ENCODE assay signal across 8 cellular contexts in genomic region chr15:32615051-32615870, GRCh38. TPM values are rescaled to one million over a fixed set of nuclear protein-coding genes. Genes with fewer than 3 reads are reported as not detected.
DNase-seq lines count a peak whose midpoint lies in the region; ATAC-seq and TF ChIP-seq lines count a peak whose summit lies in the region.
"Not testable (repeated sequence)": the region's sequence is repeated elsewhere in the genome, so short reads cannot be mapped to it uniquely, and the experiment has no call there.

TSS of gene ARHGAP11A (plus strand) at chr15:32615504. CDS start at chr15:32616212, 708 bp downstream.

- peak; percentile 64 to 84 (median 76) for DNase-seq in CD4-positive, alpha-beta T cell
- DNase-seq in adipocyte (ENCODE audit: low read depth) (peak; percentile 89), globus pallidus (ENCODE audit: low spot score) (peak; percentile 91)
- peak; percentile 87 for DNase-seq in natural killer cell treated with Interleukin-12 subunit alpha and Interleukin-12 subunit beta and Interleukin-15 and Interleukin-18, amount 100 ng/mL, for 72 hours (ENCODE audit: low spot score)
- DNase-seq in stimulated activated CD8-positive, alpha-beta memory T cell treated with anti-CD3 and anti-CD28 coated beads, Interleukin-2, amount 100 ng/mL, for 1 hour (ENCODE audit: low read depth in 2 of 2) = peak; percentile 57 to 66

- H3K36me3 ChIP-seq in adipocyte (ENCODE audit: control insufficient read depth, insufficient read depth, low read length, severe bottlenecking) = not testable (repeated sequence)

- H3K36me3 Mint-ChIP-seq in CD4-positive, alpha-beta T cell (ENCODE audit: low read depth) = peaks cover 15% of the 10 kb centered on the region
- peaks cover 14% of the 10 kb centered on the region for H3K36me3 Mint-ChIP-seq in T-helper 1 cell treated with Interleukin-12 subunit alpha and Interleukin-12 subunit beta and Interleukin-4 antibody, amounts not matched to agents 30 μg/mL and 1 μg/mL, for 36 hours (ENCODE audit: low read depth)
- peaks cover 15% of the 10 kb centered on the region for H3K36me3 Mint-ChIP-seq in natural killer cell treated with Interleukin-12 subunit alpha and Interleukin-12 subunit beta and Interleukin-15 and Interleukin-18, amount 100 ng/mL, for 72 hours

- not testable (repeated sequence) for H3K4me1 ChIP-seq in adipocyte (ENCODE audit: control insufficient read depth, insufficient read depth, low read length)

- not testable (repeated sequence) for TF ChIP-seq CTCF in CD4-positive, alpha-beta T cell (IDR thresholded peaks at IDR 0.05)

- peak within 1 kb of the TSS; percentile 98 for H3K27ac Mint-ChIP-seq in CD4-positive, alpha-beta T cell
- peak within 1 kb of the TSS; percentile 95 for H3K27ac Mint-ChIP-seq in T-helper 1 cell treated with Interleukin-12 subunit alpha and Interleukin-12 subunit beta and Interleukin-4 antibody, amounts not matched to agents 30 μg/mL and 1 μg/mL, for 36 hours
- peak within 1 kb of the TSS; percentile 90 to 97 for H3K27ac Mint-ChIP-seq in natural killer cell treated with Interleukin-12 subunit alpha and Interleukin-12 subunit beta and Interleukin-15 and Interleukin-18, amount 100 ng/mL, for 72 hours

- peak within 1 kb of the TSS; percentile 80 for H3K4me3 ChIP-seq in adipocyte (ENCODE audit: low read length)

- peaks cover 27% of the 10 kb centered on the region for H3K4me1 Mint-ChIP-seq in CD4-positive, alpha-beta T cell (ENCODE audit: low read depth)
- H3K4me1 Mint-ChIP-seq in T-helper 1 cell treated with Interleukin-12 subunit alpha and Interleukin-12 subunit beta and Interleukin-4 antibody, amounts not matched to agents 30 μg/mL and 1 μg/mL, for 36 hours (ENCODE audit: low read depth) = peaks cover 20% of the 10 kb centered on the region
- H3K4me1 Mint-ChIP-seq in natural killer cell treated with Interleukin-12 subunit alpha and Interleukin-12 subunit beta and Interleukin-15 and Interleukin-18, amount 100 ng/mL, for 72 hours (ENCODE audit: low read depth in 2 of 2) = peaks cover 13 to 26% of the 10 kb centered on the region in 2 donors

- CTCF ChIA-PET in CD4-positive, alpha-beta T cell (lab: Charles Lee) = not testable (repeated sequence)

- H3K9ac ChIP-seq in adipocyte (ENCODE audit: low read length) = peak within 1 kb of the TSS; percentile 89

- H3K27ac ChIP-seq in CD4-positive, alpha-beta T cell (ENCODE audit: low read depth, low read length) = peak within 1 kb of the TSS; percentile 41

- not testable (repeated sequence) for H3K9me3 ChIP-seq in CD4-positive, alpha-beta T cell (ENCODE audit: control insufficient read depth, low read length); adipocyte (ENCODE audit: control insufficient read depth, low read length)

- H3K9me3 Mint-ChIP-seq in CD4-positive, alpha-beta T cell; T-helper 1 cell treated with Interleukin-12 subunit alpha and Interleukin-12 subunit beta and Interleukin-4 antibody, amounts not matched to agents 30 μg/mL and 1 μg/mL, for 36 hours; natural killer cell treated with Interleukin-12 subunit alpha and Interleukin-12 subunit beta and Interleukin-15 and Interleukin-18, amount 100 ng/mL, for 72 hours: not testable (repeated sequence)

- not testable (repeated sequence) for H3K27me3 ChIP-seq in CD4-positive, alpha-beta T cell (ENCODE audit: control insufficient read depth, insufficient read depth, low read length); adipocyte (replicated peaks; ENCODE audit: control insufficient read depth, insufficient read depth, low read length)

- H3K27me3 Mint-ChIP-seq in CD4-positive, alpha-beta T cell; T-helper 1 cell treated with Interleukin-12 subunit alpha and Interleukin-12 subunit beta and Interleukin-4 antibody, amounts not matched to agents 30 μg/mL and 1 μg/mL, for 36 hours (ENCODE audit: low read depth); natural killer cell treated with Interleukin-12 subunit alpha and Interleukin-12 subunit beta and Interleukin-15 and Interleukin-18, amount 100 ng/mL, for 72 hours: not testable (repeated sequence)

- ATAC-seq in CD4-positive, alpha-beta T cell (ENCODE audit: poor library complexity) = peak; percentile 85
- ATAC-seq in GM19467 (IDR thresholded peaks at IDR 0.05; ENCODE audit: unreplicated experiment) = peak; percentile 66
- ATAC-seq in HG03432 (IDR thresholded peaks at IDR 0.05; ENCODE audit: unreplicated experiment) = peak; percentile 83
- peak; percentile 93 to 94 for ATAC-seq in natural killer cell treated with Interleukin-12 subunit alpha and Interleukin-12 subunit beta and Interleukin-15 and Interleukin-18, amount 100 ng/mL, for 72 hours

- peak within 1 kb of the TSS; percentile 99 for H3K4me3 Mint-ChIP-seq in CD4-positive, alpha-beta T cell
- peak within 1 kb of the TSS; percentile 96 for H3K4me3 Mint-ChIP-seq in T-helper 1 cell treated with Interleukin-12 subunit alpha and Interleukin-12 subunit beta and Interleukin-4 antibody, amounts not matched to agents 30 μg/mL and 1 μg/mL, for 36 hours
- H3K4me3 Mint-ChIP-seq in natural killer cell treated with Interleukin-12 subunit alpha and Interleukin-12 subunit beta and Interleukin-15 and Interleukin-18, amount 100 ng/mL, for 72 hours = peak within 1 kb of the TSS; percentile 94

- intact Hi-C loops in CD4-positive, alpha-beta T cell (cut with DNase I, micrococcal nuclease) = not testable (repeated sequence)

- POLR2A ChIA-PET in CD4-positive, alpha-beta T cell (lab: Charles Lee) = interaction anchor here (0.6 kb wide), 1 partner anchor 1989 kb away, joined by 9 read pairs; the partner anchor contains the start of gene ARHGAP11B

RNA-seq across cellular contexts. Expression of gene ARHGAP11A, which starts in this region (rescaled TPM):
- 1 to 10 TPM; 4.7 to 5.8 TPM for total RNA-seq in CD4-positive, alpha-beta T cell
- total RNA-seq in natural killer cell treated with Interleukin-12 subunit alpha and Interleukin-12 subunit beta and Interleukin-15 and Interleukin-18, amount 100 ng/mL, for 72 hours = 100 to 1,000 TPM in 1 of 2 donors, 10 to 100 TPM in 1; 89.9 to 108 TPM

Comparison
In these comparisons a context has a peak if more than half of its experiments do, and no peak if none do; other contexts are left out.
1. Peak in every context shown above with its lines: DNase-seq, ATAC-seq, H3K4me3 ChIP-seq and H3K27ac ChIP-seq.
2. RNA of gene ARHGAP11A (total RNA-seq): 89.9 to 108 TPM in natural killer cell treated with Interleukin-12 subunit alpha and Interleukin-12 subunit beta and Interleukin-15 and Interleukin-18, amount 100 ng/mL, for 72 hours; 4.7 to 5.8 TPM in CD4-positive, alpha-beta T cell; every median in the first group is over 10 times any median in the second.